In the genomic region with DNA sequence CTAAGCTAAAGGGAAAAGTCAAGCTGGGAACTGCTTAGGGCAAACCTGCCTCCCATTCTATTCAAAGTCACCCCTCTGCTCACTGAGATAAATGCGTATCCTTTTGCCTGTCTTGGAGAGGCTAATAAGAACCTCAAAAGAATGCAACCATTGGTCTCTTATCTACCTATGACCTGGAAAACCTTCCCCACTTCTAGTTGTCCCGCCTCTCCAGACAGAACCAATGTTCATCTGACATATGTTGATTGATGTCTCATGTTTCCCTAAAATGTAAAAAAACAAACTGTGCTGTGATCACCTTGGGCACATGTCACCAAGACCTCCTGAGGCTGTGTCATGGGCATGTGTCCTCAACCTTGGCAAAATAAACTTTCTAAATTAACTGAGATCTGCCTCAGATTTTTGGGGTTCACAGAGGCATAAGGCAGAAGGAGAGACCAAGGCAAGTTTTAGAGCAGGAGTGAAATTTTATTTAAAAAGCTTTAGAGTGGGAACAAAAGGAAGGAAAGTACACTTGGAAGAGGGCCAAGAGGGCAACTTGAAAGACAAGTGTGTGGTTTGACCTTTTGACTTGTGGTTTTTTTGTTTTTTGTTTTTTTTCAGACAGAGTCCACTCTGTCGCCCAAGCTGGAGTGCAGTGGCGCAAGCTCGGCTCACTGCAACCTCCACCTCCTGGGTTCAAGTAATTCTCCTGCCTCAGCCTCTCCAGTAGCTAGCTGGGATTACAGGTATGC, we compare ENCODE assay signal across 1 cellular context.
TF ChIP-seq lines count a peak whose summit lies in the region.

No MANE protein-coding gene starts in this region.

TF ChIP-seq in liver, 16 proteins besides CTCF, POLR2A, EP300 and RAD21:
- TF ChIP-seq NR2F2 (IDR thresholded peaks at IDR 0.05) = peak; percentile 27
- TF ChIP-seq HNF4A (conservative IDR thresholded peaks at IDR 0.05) = peak; percentile 38 to 39
- TF ChIP-seq RXRA (IDR thresholded peaks at IDR 0.05) = peak in 1 of 2 donors; percentile 23
